In genomic region chr1:235648407-235648907, GRCh38 we compare ENCODE assay signal across 8 cellular contexts. TPM values are rescaled to one million over a fixed set of nuclear protein-coding genes. Genes with fewer than 3 reads are reported as not detected.
DNase-seq lines count a peak whose midpoint lies in the region; ATAC-seq, FAIRE-seq and TF ChIP-seq lines count a peak whose summit lies in the region.

No MANE protein-coding gene starts in this region.

- ATAC-seq in stimulated activated naive CD8-positive, alpha-beta T cell treated with anti-CD3 and anti-CD28 coated beads, Interleukin-15, Interleukin-2, amounts not matched to agents 100 U/mL and 50 U/mL, for 24 hours: no peak
- no peak for ATAC-seq in GM19035 (IDR thresholded peaks at IDR 0.05; ENCODE audit: unreplicated experiment)

- DNase-seq in stimulated activated naive CD8-positive, alpha-beta T cell treated with anti-CD3 and anti-CD28 coated beads, Interleukin-15, Interleukin-2, amounts not matched to agents 100 U/mL and 50 U/mL, for 24 hours: no peak
- DNase-seq in SK-N-SH (peak; percentile 83), right atrium auricular region (ENCODE audit: low spot score) (peak; percentile 47), small intestine (peak; percentile 69), urothelium cell line (ENCODE audit: low spot score) (no peak), OCI-M2 (lab: John Stamatoyannopoulos, UW; ENCODE audit: unreplicated experiment) (no peak)

- H3K9me3 ChIP-seq in SK-N-SH (no peaks in the 10 kb centered on the region), right atrium auricular region (no peaks in the 10 kb centered on the region), small intestine (ENCODE audit: control insufficient read depth, low read depth) (no peaks in the 10 kb centered on the region)

- H3K27ac Mint-ChIP-seq in stimulated activated naive CD8-positive, alpha-beta T cell treated with anti-CD3 and anti-CD28 coated beads, Interleukin-15, Interleukin-2, amounts not matched to agents 100 ng/mL and 50 ng/mL, for 24 hours: no peak overlapping the region

- H3K4me2 ChIP-seq in SK-N-SH: peak overlapping the region; percentile 99

- CTCF ChIA-PET in SK-N-SH (lab: Yijun Ruan, JAX): interaction anchor here (0.8 to 1.2 kb wide), 2 partner anchors 15 to 135 kb away, joined by 3 to 4 read pairs; no protein-coding TSS in a partner anchor

- H3K4me3 Mint-ChIP-seq in stimulated activated naive CD8-positive, alpha-beta T cell treated with anti-CD3 and anti-CD28 coated beads, Interleukin-15, Interleukin-2, amounts not matched to agents 100 ng/mL and 50 ng/mL, for 24 hours: peak overlapping the region; percentile 78

- H3K27ac ChIP-seq in SK-N-SH (ENCODE audit: low read depth in 2 of 2, low read length in 1 of 2): peak overlapping the region in 1 of 2 experiments; percentile 88; a peak in 2 of 4 replicates
- H3K27ac ChIP-seq in right atrium auricular region: no peak overlapping the region
- no peak overlapping the region for H3K27ac ChIP-seq in small intestine (ENCODE audit: low read depth in 1 of 2, low read length in 1 of 2)

- H3K36me3 ChIP-seq in SK-N-SH (replicated peaks in 1 of 2; ENCODE audit: control insufficient read depth in 1 of 2, insufficient read depth in 2 of 2, low read length in 1 of 2): no peaks in the 10 kb centered on the region
- no peaks in the 10 kb centered on the region for H3K36me3 ChIP-seq in right atrium auricular region
- H3K36me3 ChIP-seq in small intestine (ENCODE audit: control insufficient read depth in 2 of 2, insufficient read depth in 2 of 2, low read length in 2 of 2): no peaks in the 10 kb centered on the region

- FAIRE-seq in small intestine (lab: Jason Lieb, UNC) (no peak), urothelium cell line (lab: Jason Lieb, UNC) (no peak)

- peaks cover 33% of the 10 kb centered on the region for H3K4me1 Mint-ChIP-seq in stimulated activated naive CD8-positive, alpha-beta T cell treated with anti-CD3 and anti-CD28 coated beads, Interleukin-15, Interleukin-2, amounts not matched to agents 100 ng/mL and 50 ng/mL, for 24 hours (ENCODE audit: low read depth)

- H3K36me3 Mint-ChIP-seq in stimulated activated naive CD8-positive, alpha-beta T cell treated with anti-CD3 and anti-CD28 coated beads, Interleukin-15, Interleukin-2, amounts not matched to agents 100 ng/mL and 50 ng/mL, for 24 hours (ENCODE audit: low read depth): no peaks in the 10 kb centered on the region

- H3K9me2 ChIP-seq in SK-N-SH: no peaks in the 10 kb centered on the region

- no peak for TF ChIP-seq CTCF in SK-N-SH (IDR thresholded peaks at IDR 0.05)
- no peak for TF ChIP-seq CTCF in right atrium auricular region (IDR thresholded peaks at IDR 0.05)

- H3K79me2 ChIP-seq in SK-N-SH (ENCODE audit: insufficient read depth): no peaks in the 10 kb centered on the region

- peaks cover 78% of the 10 kb centered on the region for H3K27me3 Mint-ChIP-seq in stimulated activated naive CD8-positive, alpha-beta T cell treated with anti-CD3 and anti-CD28 coated beads, Interleukin-15, Interleukin-2, amounts not matched to agents 100 ng/mL and 50 ng/mL, for 24 hours

- H3K4me3 ChIP-seq in SK-N-SH (ENCODE audit: low read depth in 2 of 2, low read length in 1 of 2) (peak overlapping the region; percentile 59 to 61; a peak in 2 of 4 replicates), right atrium auricular region (peak overlapping the region in 1 of 2 donors; percentile 55), small intestine (ENCODE audit: low read depth in 1 of 2, low read length in 2 of 2) (peak overlapping the region in 1 of 2 donors; percentile 66)

- no peak; the same call in 1 of the 2 replicates for TF ChIP-seq RAD21 in SK-N-SH (IDR thresholded peaks at IDR 0.05; ENCODE audit: low read length)

- POLR2A ChIA-PET in SK-N-SH (lab: Yijun Ruan, JAX): interaction anchor here (0.6 to 1.0 kb wide), 2 partner anchors 31 to 144 kb away, joined by 3 read pairs; no protein-coding TSS in a partner anchor

- H3K27me3 ChIP-seq in SK-N-SH (ENCODE audit: insufficient read depth): peaks cover 10% of the 10 kb centered on the region; the same call in 1 of the 2 replicates
- H3K27me3 ChIP-seq in right atrium auricular region: peaks cover 25 to 26% of the 10 kb centered on the region in 2 donors
- H3K27me3 ChIP-seq in small intestine (ENCODE audit: control insufficient read depth in 2 of 2, insufficient read depth in 2 of 2, low read length in 2 of 2): peaks cover 0 to 9% of the 10 kb centered on the region in 2 donors

- 22% methylated on average over 20 of the region's 31 CpGs for WGBS in SK-N-SH (ENCODE audit: low lambda C conversion rate)
- WGBS in small intestine, 3 donors: 3 to 7% (median 7%) methylated on average over 30 to 31 of the region's 31 CpGs

- H3F3A ChIP-seq in SK-N-SH (replicated peaks; ENCODE audit: insufficient read depth): peaks cover 8% of the 10 kb centered on the region

- no peak for TF ChIP-seq EP300 in SK-N-SH (IDR thresholded peaks at IDR 0.05; ENCODE audit: borderline replicate concordance in 1 of 2, low read depth in 1 of 2, low read length in 1 of 2)

- H2AFZ ChIP-seq in SK-N-SH (ENCODE audit: low read depth): no peak overlapping the region

- no peaks in the 10 kb centered on the region for H3K9me3 Mint-ChIP-seq in stimulated activated naive CD8-positive, alpha-beta T cell treated with anti-CD3 and anti-CD28 coated beads, Interleukin-15, Interleukin-2, amounts not matched to agents 100 ng/mL and 50 ng/mL, for 24 hours

- H3K4me1 ChIP-seq in SK-N-SH (ENCODE audit: control insufficient read depth in 1 of 2, insufficient read depth in 2 of 2, low read depth in 1 of 2, low read length in 1 of 2) (peaks cover 0 to 34% of the 10 kb centered on the region in 2 experiments; a peak in 2 of 4 replicates), right atrium auricular region (peaks cover 0 to 25% of the 10 kb centered on the region in 2 donors), small intestine (ENCODE audit: control insufficient read depth in 2 of 2, insufficient read depth in 1 of 2, low read depth in 1 of 2, low read length in 1 of 2) (peaks cover 3 to 6% of the 10 kb centered on the region in 2 donors)

- no peaks in the 10 kb centered on the region for H4K20me1 ChIP-seq in SK-N-SH (ENCODE audit: insufficient read depth)

- H3K9ac ChIP-seq in SK-N-SH: no peak overlapping the region

TF ChIP-seq in SK-N-SH, 30 proteins besides CTCF, POLR2A, EP300 and RAD21 (continues in another document):
- TF ChIP-seq RXRA (IDR thresholded peaks at IDR 0.05; ENCODE audit: borderline replicate concordance, low read depth): no peak
- TF ChIP-seq NRF1 (IDR thresholded peaks at IDR 0.05; ENCODE audit: low read depth, low read length): no peak
- TF ChIP-seq, protein P1, sequence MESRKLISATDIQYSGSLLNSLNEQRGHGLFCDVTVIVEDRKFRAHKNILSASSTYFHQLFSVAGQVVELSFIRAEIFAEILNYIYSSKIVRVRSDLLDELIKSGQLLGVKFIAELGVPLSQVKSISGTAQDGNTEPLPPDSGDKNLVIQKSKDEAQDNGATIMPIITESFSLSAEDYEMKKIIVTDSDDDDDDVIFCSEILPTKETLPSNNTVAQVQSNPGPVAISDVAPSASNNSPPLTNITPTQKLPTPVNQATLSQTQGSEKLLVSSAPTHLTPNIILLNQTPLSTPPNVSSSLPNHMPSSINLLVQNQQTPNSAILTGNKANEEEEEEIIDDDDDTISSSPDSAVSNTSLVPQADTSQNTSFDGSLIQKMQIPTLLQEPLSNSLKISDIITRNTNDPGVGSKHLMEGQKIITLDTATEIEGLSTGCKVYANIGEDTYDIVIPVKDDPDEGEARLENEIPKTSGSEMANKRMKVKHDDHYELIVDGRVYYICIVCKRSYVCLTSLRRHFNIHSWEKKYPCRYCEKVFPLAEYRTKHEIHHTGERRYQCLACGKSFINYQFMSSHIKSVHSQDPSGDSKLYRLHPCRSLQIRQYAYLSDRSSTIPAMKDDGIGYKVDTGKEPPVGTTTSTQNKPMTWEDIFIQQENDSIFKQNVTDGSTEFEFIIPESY (IDR thresholded peaks at IDR 0.05; ENCODE audit: borderline replicate concordance, low read depth): no peak
- TF ChIP-seq MEF2A (IDR thresholded peaks at IDR 0.05; ENCODE audit: borderline replicate concordance, low read depth): no peak
- no peak for TF ChIP-seq POLR2AphosphoS5 (IDR thresholded peaks at IDR 0.05; ENCODE audit: low read depth, low read length)
- TF ChIP-seq, protein P2, sequence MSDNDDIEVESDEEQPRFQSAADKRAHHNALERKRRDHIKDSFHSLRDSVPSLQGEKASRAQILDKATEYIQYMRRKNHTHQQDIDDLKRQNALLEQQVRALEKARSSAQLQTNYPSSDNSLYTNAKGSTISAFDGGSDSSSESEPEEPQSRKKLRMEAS (IDR thresholded peaks at IDR 0.05; ENCODE audit: low read depth): no peak
- TF ChIP-seq, protein P3, sequence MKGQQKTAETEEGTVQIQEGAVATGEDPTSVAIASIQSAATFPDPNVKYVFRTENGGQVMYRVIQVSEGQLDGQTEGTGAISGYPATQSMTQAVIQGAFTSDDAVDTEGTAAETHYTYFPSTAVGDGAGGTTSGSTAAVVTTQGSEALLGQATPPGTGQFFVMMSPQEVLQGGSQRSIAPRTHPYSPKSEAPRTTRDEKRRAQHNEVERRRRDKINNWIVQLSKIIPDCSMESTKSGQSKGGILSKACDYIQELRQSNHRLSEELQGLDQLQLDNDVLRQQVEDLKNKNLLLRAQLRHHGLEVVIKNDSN (IDR thresholded peaks at IDR 0.05; ENCODE audit: borderline replicate concordance, low read depth): no peak
- TF ChIP-seq USF2 (IDR thresholded peaks at IDR 0.05; ENCODE audit: borderline replicate concordance, low read depth, low read length): no peak
- no peak for TF ChIP-seq TCF12 (IDR thresholded peaks at IDR 0.05)
- TF ChIP-seq FOXJ3 (CRISPR knock-in tag; IDR thresholded peaks at IDR 0.05): 0 out of 2 replicates have a peak, but pooled peaks have one; percentile 16
- no peak for TF ChIP-seq TAF1 (IDR thresholded peaks at IDR 0.05; ENCODE audit: borderline replicate concordance, low read depth, low read length)

RNA-seq across cellular contexts. Expression of gene GNG4, which starts 1.1 kb away (rescaled TPM):
- polyA plus RNA-seq in SK-N-SH (2012; rRNA removed) (1.6 and 2.8 TPM in 2 replicates), small intestine (1 to 10 TPM; 1.6 to 6.8 (median 3.6) TPM)
- polyA plus RNA-seq in SK-N-SH (2012; cell fraction: cytosol; rRNA removed): 2.9 and 4.7 TPM in 2 replicates
- polyA plus RNA-seq in SK-N-SH (2012; cell fraction: nucleus; rRNA removed): 0.50 and 0.96 TPM in 2 replicates
- total RNA-seq in right atrium auricular region: not detected

Comparison
In these comparisons a context has a peak if more than half of its experiments do, and no peak if none do; other contexts are left out.
1. DNase-seq: peak in SK-N-SH (single experiment), right atrium auricular region (single experiment) and small intestine (single experiment); none in stimulated activated naive CD8-positive, alpha-beta T cell treated with anti-CD3 and anti-CD28 coated beads, Interleukin-15, Interleukin-2, amounts not matched to agents 100 U/mL and 50 U/mL, for 24 hours (single experiment), urothelium cell line (single experiment) and OCI-M2 (single experiment).